8 cellular contexts compared by ENCODE assay signal in the genomic region with DNA sequence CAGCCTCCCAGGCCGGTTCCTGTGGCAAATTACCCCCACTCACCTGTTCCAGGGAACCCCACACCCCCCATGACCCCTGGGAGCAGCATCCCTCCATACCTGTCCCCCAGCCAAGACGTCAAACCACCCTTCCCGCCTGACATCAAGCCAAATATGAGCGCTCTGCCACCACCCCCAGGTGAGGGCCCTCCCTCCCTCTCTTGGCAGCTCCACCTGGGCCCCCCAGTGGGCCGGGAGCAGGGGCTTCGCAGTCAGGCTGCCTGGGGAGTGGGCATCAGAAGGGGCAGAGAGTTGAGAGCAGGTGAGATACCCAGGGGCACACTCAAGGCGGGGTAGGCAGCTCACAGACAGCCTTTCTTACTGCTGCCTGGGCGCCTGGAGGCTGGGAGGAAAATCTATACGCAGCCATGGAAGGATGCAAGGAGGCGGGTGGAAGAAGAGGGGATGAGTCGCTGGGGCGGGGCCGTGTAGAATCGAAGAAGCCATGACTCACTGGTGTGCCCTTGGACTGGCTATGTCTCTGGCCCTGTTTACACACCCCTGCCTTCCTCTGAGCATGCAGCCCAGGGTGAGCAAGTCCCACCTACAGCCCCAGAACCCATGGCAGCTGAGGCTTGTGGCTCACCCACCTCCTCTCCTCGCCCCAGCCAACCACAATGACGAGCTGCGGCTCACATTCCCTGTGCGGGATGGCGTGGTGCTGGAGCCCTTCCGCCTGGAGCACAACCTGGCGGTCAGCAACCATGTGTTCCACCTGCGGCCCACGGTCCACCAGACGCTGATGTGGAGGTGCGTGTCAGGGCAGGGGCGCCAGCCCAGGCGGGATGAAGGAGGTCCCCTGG. TPM values are rescaled to one million over a fixed set of nuclear protein-coding genes. Genes with fewer than 3 reads are reported as not detected.
DNase-seq lines count a peak whose midpoint lies in the region; ATAC-seq and TF ChIP-seq lines count a peak whose summit lies in the region.

No MANE protein-coding gene starts in this region.

- no peak overlapping the region for H3K4me2 ChIP-seq in H9 (ENCODE audit: insufficient read depth, insufficient read length, low read length)

- H3K4me3 ChIP-seq in ACC112 (ENCODE audit: low read depth, low read length) (peak overlapping the region; percentile 50; the same call in 1 of the 2 replicates), testis (no peak overlapping the region)

- H2BK20ac ChIP-seq in H9 (ENCODE audit: low read depth, low read length, poor library complexity, severe bottlenecking) = no peak overlapping the region

- no peak overlapping the region for H3K9ac ChIP-seq in H9 (ENCODE audit: extremely low read depth, insufficient read length, low read length)

- no peak overlapping the region for H4K5ac ChIP-seq in H9 (ENCODE audit: insufficient read length, low read depth, low read length)

- intact Hi-C loops in testis (cut with DNase I; ENCODE audit: low total_unique reads) = no loop called here

- peaks cover 43% of the 10 kb centered on the region for H3K4me1 ChIP-seq in ACC112 (ENCODE audit: control insufficient read depth, insufficient read depth, low read length, unreplicated experiment)
- no peaks in the 10 kb centered on the region for H3K4me1 ChIP-seq in testis
- H3K4me1 ChIP-seq in H9 (ENCODE audit: insufficient read depth, low read length) = no peaks in the 10 kb centered on the region

- no peak overlapping the region for H2AFZ ChIP-seq in ACC112 (ENCODE audit: low read length, unreplicated experiment)
- no peak overlapping the region for H2AFZ ChIP-seq in H9 (ENCODE audit: low read length)

- POLR2A ChIA-PET in activated naive CD8-positive, alpha-beta T cell treated with anti-CD3 and anti-CD28 coated beads, Interleukin-2, amount 10 ng/mL, durations not matched to agents 7 days and 5 days (lab: Charles Lee) = interaction anchor here (1.2 kb wide), 1 partner anchor 10 kb away, joined by 3 read pairs; no protein-coding TSS in a partner anchor

- no peaks in the 10 kb centered on the region for H3K27me3 Mint-ChIP-seq in activated naive CD8-positive, alpha-beta T cell treated with anti-CD3 and anti-CD28 coated beads, Interleukin-2, amount 10 ng/mL, durations not matched to agents 7 days and 5 days
- no peaks in the 10 kb centered on the region for H3K27me3 Mint-ChIP-seq in H9 (ENCODE audit: low read depth)

- no peak for TF ChIP-seq POLR2A in testis (IDR thresholded peaks at IDR 0.05)

- H4K91ac ChIP-seq in H9 (ENCODE audit: insufficient read length, low read depth, low read length) = no peak overlapping the region

- no peak overlapping the region for H3K14ac ChIP-seq in H9 (ENCODE audit: insufficient read depth, low read length)

- ATAC-seq in activated naive CD8-positive, alpha-beta T cell treated with anti-CD3 and anti-CD28 coated beads, Interleukin-2, amount 10 ng/mL, durations not matched to agents 7 days and 5 days (ENCODE audit: low read depth) = peak; percentile 48
- ATAC-seq in stimulated activated effector memory CD8-positive, alpha-beta T cell treated with anti-CD3 and anti-CD28 coated beads, Interleukin-12 subunit alpha, Interleukin-12 subunit beta, amount 100 ng/mL, for 72 hours = peak; percentile 89
- ATAC-seq in HG02588 (IDR thresholded peaks at IDR 0.05; ENCODE audit: unreplicated experiment) = no peak

- H3K79me2 ChIP-seq in ACC112 (ENCODE audit: control insufficient read depth, insufficient read depth, low read length, unreplicated experiment) = no peaks in the 10 kb centered on the region
- no peaks in the 10 kb centered on the region for H3K79me2 ChIP-seq in H9 (ENCODE audit: insufficient read depth, low read length)

- peaks cover 3% of the 10 kb centered on the region for H3K23me2 ChIP-seq in H9 (ENCODE audit: insufficient read length, low read depth, low read length, poor library complexity, severe bottlenecking)

- no peaks in the 10 kb centered on the region for H3K79me1 ChIP-seq in H9 (ENCODE audit: insufficient read depth, low read depth, low read length, poor library complexity, severe bottlenecking)

- H2BK15ac ChIP-seq in H9 (ENCODE audit: low read depth, low read length) = no peak overlapping the region

- no peak overlapping the region for H2BK5ac ChIP-seq in H9 (ENCODE audit: insufficient read length, low read length)

- DNase-seq in HT-29 (ENCODE audit: low spot score) (peak; percentile 39), islet precursor cell (peak; percentile 97), testis (no peak), H9 (no peak)
- DNase-seq in activated naive CD8-positive, alpha-beta T cell treated with anti-CD3 and anti-CD28 coated beads, Interleukin-2, amount 10 ng/mL, durations not matched to agents 7 days and 5 days = no peak
- no peak for DNase-seq in stimulated activated effector memory CD8-positive, alpha-beta T cell treated with anti-CD3 and anti-CD28 coated beads, Interleukin-12 subunit alpha, Interleukin-12 subunit beta, amount 100 ng/mL, for 72 hours (ENCODE audit: low spot score in 2 of 2)

- no peaks in the 10 kb centered on the region for H3K27me3 ChIP-seq in ACC112 (ENCODE audit: insufficient read depth, low read length)
- H3K27me3 ChIP-seq in testis = no peaks in the 10 kb centered on the region
- no peaks in the 10 kb centered on the region for H3K27me3 ChIP-seq in H9 (ENCODE audit: insufficient read depth, low read length)

- no peak overlapping the region for H3K27ac Mint-ChIP-seq in activated naive CD8-positive, alpha-beta T cell treated with anti-CD3 and anti-CD28 coated beads, Interleukin-2, amount 10 ng/mL, durations not matched to agents 7 days and 5 days
- H3K27ac Mint-ChIP-seq in stimulated activated effector memory CD8-positive, alpha-beta T cell treated with anti-CD3 and anti-CD28 coated beads, Interleukin-12 subunit alpha, Interleukin-12 subunit beta, amount 100 ng/mL, for 72 hours = peak overlapping the region; percentile 34
- no peak overlapping the region for H3K27ac Mint-ChIP-seq in H9

- peak overlapping the region; percentile 92 for H3K27ac ChIP-seq in ACC112 (ENCODE audit: low read depth, low read length)
- H3K27ac ChIP-seq in testis = no peak overlapping the region
- H3K27ac ChIP-seq in H9 (ENCODE audit: insufficient read length, low read depth, low read length) = no peak overlapping the region

- H3K4me3 Mint-ChIP-seq in activated naive CD8-positive, alpha-beta T cell treated with anti-CD3 and anti-CD28 coated beads, Interleukin-2, amount 10 ng/mL, durations not matched to agents 7 days and 5 days = no peak overlapping the region
- H3K4me3 Mint-ChIP-seq in stimulated activated effector memory CD8-positive, alpha-beta T cell treated with anti-CD3 and anti-CD28 coated beads, Interleukin-12 subunit alpha, Interleukin-12 subunit beta, amount 100 ng/mL, for 72 hours = no peak overlapping the region
- H3K4me3 Mint-ChIP-seq in H9 = no peak overlapping the region

- no peak overlapping the region for H3T11ph ChIP-seq in H9 (ENCODE audit: low read length)

- peaks cover 17% of the 10 kb centered on the region for H3K4me1 Mint-ChIP-seq in activated naive CD8-positive, alpha-beta T cell treated with anti-CD3 and anti-CD28 coated beads, Interleukin-2, amount 10 ng/mL, durations not matched to agents 7 days and 5 days
- H3K4me1 Mint-ChIP-seq in stimulated activated effector memory CD8-positive, alpha-beta T cell treated with anti-CD3 and anti-CD28 coated beads, Interleukin-12 subunit alpha, Interleukin-12 subunit beta, amount 100 ng/mL, for 72 hours = peaks cover 55% of the 10 kb centered on the region
- H3K4me1 Mint-ChIP-seq in H9 = no peaks in the 10 kb centered on the region

- H3K36me3 Mint-ChIP-seq in activated naive CD8-positive, alpha-beta T cell treated with anti-CD3 and anti-CD28 coated beads, Interleukin-2, amount 10 ng/mL, durations not matched to agents 7 days and 5 days = peaks cover 24% of the 10 kb centered on the region
- H3K36me3 Mint-ChIP-seq in stimulated activated effector memory CD8-positive, alpha-beta T cell treated with anti-CD3 and anti-CD28 coated beads, Interleukin-12 subunit alpha, Interleukin-12 subunit beta, amount 100 ng/mL, for 72 hours = peaks cover 99% of the 10 kb centered on the region
- H3K36me3 Mint-ChIP-seq in H9 (ENCODE audit: insufficient read depth in 1 of 3, low read depth in 3 of 3) = peaks cover 29 to 88% (median 71%) of the 10 kb centered on the region in 3 experiments; a peak in 6 of 7 replicates

- no peak overlapping the region for H2BK12ac ChIP-seq in H9 (ENCODE audit: insufficient read length, low read depth, low read length)

- no peak overlapping the region for H3K18ac ChIP-seq in H9 (ENCODE audit: insufficient read length, low read depth, low read length)

- H2BK120ac ChIP-seq in H9 (ENCODE audit: low read depth, low read length, poor library complexity, severe bottlenecking) = no peak overlapping the region

- H4K8ac ChIP-seq in H9 (replicated peaks; ENCODE audit: insufficient read length, low read depth, low read length) = no peak overlapping the region

- no peak overlapping the region for H3K4ac ChIP-seq in H9 (ENCODE audit: low read depth, low read length)

- TF ChIP-seq CTCF in testis (IDR thresholded peaks at IDR 0.05) (no peak), H9 (conservative IDR thresholded peaks at IDR 0.05) (no peak)

- no peak overlapping the region for H2AK5ac ChIP-seq in H9 (ENCODE audit: insufficient read length, low read length)

- no peaks in the 10 kb centered on the region for H3K9me3 Mint-ChIP-seq in activated naive CD8-positive, alpha-beta T cell treated with anti-CD3 and anti-CD28 coated beads, Interleukin-2, amount 10 ng/mL, durations not matched to agents 7 days and 5 days
- no peaks in the 10 kb centered on the region for H3K9me3 Mint-ChIP-seq in stimulated activated effector memory CD8-positive, alpha-beta T cell treated with anti-CD3 and anti-CD28 coated beads, Interleukin-12 subunit alpha, Interleukin-12 subunit beta, amount 100 ng/mL, for 72 hours
- no peaks in the 10 kb centered on the region for H3K9me3 Mint-ChIP-seq in H9

- H3K56ac ChIP-seq in H9 (ENCODE audit: insufficient read length, low read depth, low read length) = no peak overlapping the region

- H3K36me3 ChIP-seq in ACC112 (ENCODE audit: insufficient read depth, low read length) (peaks cover 28% of the 10 kb centered on the region), testis (ENCODE audit: low read depth, missing control alignments) (no peaks in the 10 kb centered on the region)

- no peaks in the 10 kb centered on the region for H4K20me1 ChIP-seq in H9 (ENCODE audit: control insufficient read depth, insufficient read depth, insufficient read length)

- WGBS in testis, 2 donors = 86 to 90% methylated on average over 18 to 27 of the region's 27 CpGs
- WGBS in H9 (ENCODE audit: extremely low coverage, insufficient read length, low lambda C conversion rate) = no CpG with 5 or more reads among the region's 27 CpGs

- no peaks in the 10 kb centered on the region for H3K9me3 ChIP-seq in testis
- H3K9me3 ChIP-seq in H9 (ENCODE audit: control insufficient read depth, low read depth, low read length) = no peaks in the 10 kb centered on the region

- no peak overlapping the region for H3K23ac ChIP-seq in H9 (ENCODE audit: insufficient read length, low read depth, low read length)

RNA-seq across cellular contexts. Expression of gene PPIF, which starts 48.6 kb away (rescaled TPM):
- 58.3 and 65.8 TPM in 2 replicates for total RNA-seq in HT-29 (2014; rRNA removed; shearing (Covaris generic))
- total RNA-seq in activated naive CD8-positive, alpha-beta T cell treated with anti-CD3 and anti-CD28 coated beads, Interleukin-2, amount 10 ng/mL, durations not matched to agents 7 days and 5 days = 10 to 100 TPM; 56.9 to 57.0 TPM
- total RNA-seq in testis (100 to 1,000 TPM in 1 of 2 donors, 10 to 100 TPM in 1; 82.1 to 106 TPM), H9 (2021) (79.7 and 80.4 TPM in 2 replicates)
- polyA plus RNA-seq in testis (ENCODE audit: insufficient read depth, low read depth, low replicate concordance) = 80.1 TPM

Comparison
In these comparisons a context has a peak if more than half of its experiments do, and no peak if none do; other contexts are left out.
1. DNase-seq: peak in HT-29 (single experiment) and islet precursor cell (single experiment); none in activated naive CD8-positive, alpha-beta T cell treated with anti-CD3 and anti-CD28 coated beads, Interleukin-2, amount 10 ng/mL, durations not matched to agents 7 days and 5 days (single experiment), stimulated activated effector memory CD8-positive, alpha-beta T cell treated with anti-CD3 and anti-CD28 coated beads, Interleukin-12 subunit alpha, Interleukin-12 subunit beta, amount 100 ng/mL, for 72 hours (0 of 2), testis (single experiment) and H9 (single experiment).